ENCODE assay signal across 7 cellular contexts in the genomic region with DNA sequence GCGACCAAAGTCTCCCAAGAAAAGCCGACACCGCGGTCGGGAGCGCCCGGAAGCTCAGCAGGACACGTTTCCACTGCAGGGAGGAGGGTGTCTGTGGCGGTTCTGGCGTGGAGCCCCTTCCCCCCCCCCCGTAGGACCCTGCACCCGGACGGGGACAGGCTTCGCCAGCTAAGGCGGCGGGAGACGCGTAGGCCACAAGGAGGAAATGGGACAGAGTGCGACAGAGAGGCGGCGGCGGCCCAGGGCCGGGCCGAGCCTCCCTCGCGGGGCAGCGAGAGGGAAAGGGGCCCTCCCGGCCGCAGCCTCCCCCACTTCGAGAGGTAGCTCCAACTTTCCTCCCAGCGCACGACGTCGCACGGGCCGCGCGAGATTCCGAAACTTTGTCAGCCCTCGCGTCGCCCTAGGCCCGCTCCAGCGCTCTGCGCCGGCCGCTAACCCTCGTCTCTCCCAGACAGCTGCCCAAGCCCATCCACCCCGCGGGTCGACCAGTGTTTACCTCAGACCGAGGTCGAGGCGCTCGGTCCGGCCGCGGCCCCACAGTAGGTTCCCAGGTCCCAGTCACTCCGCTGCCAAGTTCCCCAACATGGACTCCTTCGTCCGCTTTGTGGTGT. TPM values are rescaled to one million over a fixed set of nuclear protein-coding genes. Genes with fewer than 3 reads are reported as not detected.
DNase-seq lines count a peak whose midpoint lies in the region; ATAC-seq and TF ChIP-seq lines count a peak whose summit lies in the region.

No MANE protein-coding gene starts in this region.

- H3K4me1 Mint-ChIP-seq in HFFc6 (ENCODE audit: low read depth): peaks cover 54% of the 10 kb centered on the region
- peaks cover 42% of the 10 kb centered on the region for H3K4me1 Mint-ChIP-seq in activated CD4-positive, alpha-beta T cell treated with anti-CD3 and anti-CD28 coated beads for 36 hours

- H3K36me3 Mint-ChIP-seq in HFFc6 (ENCODE audit: low read depth): peaks cover 34% of the 10 kb centered on the region
- peaks cover 30% of the 10 kb centered on the region for H3K36me3 Mint-ChIP-seq in activated CD4-positive, alpha-beta T cell treated with anti-CD3 and anti-CD28 coated beads for 36 hours (ENCODE audit: low read depth)

- H3K27me3 Mint-ChIP-seq in HFFc6 (ENCODE audit: insufficient read depth): no peaks in the 10 kb centered on the region; the same call in 1 of the 2 replicates
- H3K27me3 Mint-ChIP-seq in activated CD4-positive, alpha-beta T cell treated with anti-CD3 and anti-CD28 coated beads for 36 hours: no peaks in the 10 kb centered on the region

- peak overlapping the region; percentile 96 for H3K27ac Mint-ChIP-seq in HFFc6
- H3K27ac Mint-ChIP-seq in activated CD4-positive, alpha-beta T cell treated with anti-CD3 and anti-CD28 coated beads for 36 hours: peak overlapping the region; percentile 100

- intact Hi-C loops in activated CD4-positive, alpha-beta T cell treated with anti-CD3 and anti-CD28 coated beads for 36 hours (cut with DNase I, micrococcal nuclease): loop anchor here (1.0 to 10.0 kb wide), 19 partner anchors 83 to 1225 kb away; partner anchors contain the start of genes SLC38A2 (in 2 of the 2) and ARID2 (in 1 of the 2)

- H3K9me3 Mint-ChIP-seq in HFFc6: no peaks in the 10 kb centered on the region
- peaks cover 2% of the 10 kb centered on the region for H3K9me3 Mint-ChIP-seq in activated CD4-positive, alpha-beta T cell treated with anti-CD3 and anti-CD28 coated beads for 36 hours (ENCODE audit: low read depth)

- DNase-seq in HFFc6 (peak; percentile 47), NAMALWA (ENCODE audit: low spot score) (peak; percentile 68), dedifferentiated amniotic fluid mesenchymal stem cell (ENCODE audit: extremely low spot score) (peak; percentile 44), lung microvascular endothelial cell (ENCODE audit: low read depth in 2 of 2) (peak; percentile 65 to 71)
- DNase-seq in activated CD4-positive, alpha-beta T cell treated with anti-CD3 and anti-CD28 coated beads for 36 hours: peak; percentile 76
- DNase-seq in stimulated activated CD8-positive, alpha-beta memory T cell treated with anti-CD3 and anti-CD28 coated beads, Interleukin-12 subunit alpha, Interleukin-12 subunit beta, amount 100 ng/mL, for 1 hour (ENCODE audit: low read depth): peak; percentile 25

- peak overlapping the region; percentile 94 for H3K4me3 Mint-ChIP-seq in HFFc6
- H3K4me3 Mint-ChIP-seq in activated CD4-positive, alpha-beta T cell treated with anti-CD3 and anti-CD28 coated beads for 36 hours: peak overlapping the region; percentile 93

- TF ChIP-seq CTCF in HFFc6 (IDR thresholded peaks at IDR 0.05): no peak

- POLR2A ChIA-PET in activated CD4-positive, alpha-beta T cell treated with anti-CD3 and anti-CD28 coated beads for 36 hours (lab: Charles Lee): interaction anchor here (0.7 to 2.3 kb wide), 4 partner anchors 248 to 382 kb away, joined by 3 to 8 read pairs (median 4); no protein-coding TSS in a partner anchor

- CTCF ChIA-PET in activated CD4-positive, alpha-beta T cell treated with anti-CD3 and anti-CD28 coated beads for 36 hours (lab: Charles Lee): interaction anchor here (0.6 to 1.3 kb wide), 10 partner anchors 9 to 840 kb away, joined by 3 to 5 read pairs (median 3); no protein-coding TSS in a partner anchor

- TF ChIP-seq POLR2A in GM18505 (IDR thresholded peaks at IDR 0.05; ENCODE audit: borderline replicate concordance, extremely low read depth, insufficient read depth, insufficient read length): peak; percentile 11

- ATAC-seq in GM18505 (IDR thresholded peaks at IDR 0.05; ENCODE audit: unreplicated experiment): peak; percentile 28
- ATAC-seq in activated CD4-positive, alpha-beta T cell treated with anti-CD3 and anti-CD28 coated beads for 36 hours: peak; percentile 17

RNA-seq across cellular contexts. Expression of gene SCAF11, which starts 0.4 kb away (rescaled TPM):
- total RNA-seq in HFFc6 (2021; fragmentation: NEBNext Ultra II Directional; extraction: Animal tissue kit (Norgen Biotek cat#: 25700)): 100 to 1,000 TPM; 108 to 130 (median 115) TPM
- total RNA-seq in activated CD4-positive, alpha-beta T cell treated with anti-CD3 and anti-CD28 coated beads for 36 hours: 100 to 1,000 TPM; 132 to 145 TPM
- 31.8 and 44.0 TPM in 2 replicates for total RNA-seq in lung microvascular endothelial cell

Comparison
In these comparisons a context has a peak if more than half of its experiments do, and no peak if none do; other contexts are left out.
1. Peak in every context shown above with its lines: DNase-seq and ATAC-seq.
2. DNase-seq: peak in every context shown above with its lines; median percentile 76 in activated CD4-positive, alpha-beta T cell treated with anti-CD3 and anti-CD28 coated beads for 36 hours; 68 in NAMALWA; 68 in lung microvascular endothelial cell; 47 in HFFc6; 44 in dedifferentiated amniotic fluid mesenchymal stem cell; 25 in stimulated activated CD8-positive, alpha-beta memory T cell treated with anti-CD3 and anti-CD28 coated beads, Interleukin-12 subunit alpha, Interleukin-12 subunit beta, amount 100 ng/mL, for 1 hour.